Comparison of ENCODE assay signal across 11 cellular contexts in genomic region chr20:47350181-47350550, GRCh38. TPM values are rescaled to one million over a fixed set of nuclear protein-coding genes. Genes with fewer than 3 reads are reported as not detected.
DNase-seq lines count a peak whose midpoint lies in the region; ATAC-seq, FAIRE-seq and TF ChIP-seq lines count a peak whose summit lies in the region.
"Had no signal": no experiment of that assay in that cellular context is flagged by ENCODE, and none has a peak within 500 bp of the region (broad histone marks: within the 10 kb centered on the region; RNA-seq: fewer than 3 reads in every experiment).

No MANE protein-coding gene starts in this region.

- peaks cover 70 to 79% of the 10 kb centered on the region in 2 donors for H3K4me1 ChIP-seq in kidney (ENCODE audit: control insufficient read depth in 1 of 2, insufficient read depth in 1 of 2, low read depth in 1 of 2, low read length in 2 of 2)

- TF ChIP-seq CTCF in VCaP (conservative IDR thresholded peaks at IDR 0.05) (no peak), kidney (IDR thresholded peaks at IDR 0.05; ENCODE audit: borderline replicate concordance, extremely low read depth, insufficient read depth) (no peak)

- H3K27me3 Mint-ChIP-seq in activated T-cell treated with anti-CD3 and anti-CD28 coated beads, Interleukin-2, amount 50 U/mL, for 72 hours (ENCODE audit: low read depth), result no peaks in the 10 kb centered on the region

- intact Hi-C loops in kidney (cut with DNase I), result no loop called here

- FAIRE-seq in kidney (lab: Jason Lieb, UNC), result no peak

- H3K4me3 Mint-ChIP-seq in activated T-cell treated with anti-CD3 and anti-CD28 coated beads, Interleukin-2, amount 50 U/mL, for 72 hours, result no peak overlapping the region

- no peak overlapping the region for H3K27ac Mint-ChIP-seq in activated T-cell treated with anti-CD3 and anti-CD28 coated beads, Interleukin-2, amount 50 U/mL, for 72 hours

- DNase-seq in activated T-cell treated with anti-CD3 and anti-CD28 coated beads, Interleukin-2, amount 50 U/mL, for 72 hours, result no peak
- DNase-seq in activated T-cell treated with anti-CD3 and anti-CD28 coated beads for 4 hours (no peak), kidney (no peak), SHP77 (lab: John Stamatoyannopoulos, UW) (no peak), NCI-H446 treated with DMSO at 0.1 percent for 48 hours (lab: John Stamatoyannopoulos, UW) (no peak)
- DNase-seq: ACHN; activated CD4-positive, CD25-positive, alpha-beta regulatory T cell treated with anti-CD3 and anti-CD28 coated beads, Interleukin-2, amount 50 U/mL, for 72 hours; colonic mucosa had no signal

- peak overlapping the region in 1 of 2 donors; percentile 79 for H3K9ac ChIP-seq in kidney (ENCODE audit: low read length in 2 of 2)

- H3K9me3 ChIP-seq in kidney (ENCODE audit: control insufficient read depth in 1 of 2, low read length in 2 of 2), result no peaks in the 10 kb centered on the region
- H3K9me3 ChIP-seq: colonic mucosa had no signal

- H3K4me3 ChIP-seq in kidney (ENCODE audit: low read length in 2 of 2), result no peak overlapping the region
- H3K4me3 ChIP-seq: colonic mucosa had no signal

- no peaks in the 10 kb centered on the region for H3K9me3 Mint-ChIP-seq in activated T-cell treated with anti-CD3 and anti-CD28 coated beads, Interleukin-2, amount 50 U/mL, for 72 hours

- H3K36me3 ChIP-seq in kidney (ENCODE audit: control insufficient read depth in 1 of 2, insufficient read depth in 2 of 2, low read length in 2 of 2), result no peaks in the 10 kb centered on the region
- H3K36me3 ChIP-seq: colonic mucosa had no signal

- peaks cover 2 to 17% of the 10 kb centered on the region in 2 donors for H3K36me3 Mint-ChIP-seq in activated T-cell treated with anti-CD3 and anti-CD28 coated beads, Interleukin-2, amount 50 U/mL, for 72 hours (ENCODE audit: insufficient read depth in 2 of 2)

- ATAC-seq in activated T-cell treated with anti-CD3 and anti-CD28 coated beads, Interleukin-2, amount 50 U/mL, for 72 hours (replicated peaks in 1 of 2), result peak; percentile 38 to 52
- no peak for ATAC-seq in GM18861 (IDR thresholded peaks at IDR 0.05; ENCODE audit: unreplicated experiment)

- H3K27ac ChIP-seq in VCaP (peak overlapping the region; percentile 100), kidney (ENCODE audit: low read depth in 2 of 2, low read length in 2 of 2) (peak overlapping the region; percentile 89 to 100), temporal lobe (ENCODE audit: low read depth, low read length) (peak overlapping the region; percentile 100)

- H3K4me1 Mint-ChIP-seq in activated T-cell treated with anti-CD3 and anti-CD28 coated beads, Interleukin-2, amount 50 U/mL, for 72 hours (ENCODE audit: low read depth), result peaks cover 21% of the 10 kb centered on the region

RNA-seq across cellular contexts. Expression of gene ZMYND8, which starts 6.3 kb away (rescaled TPM):
- total RNA-seq in activated T-cell treated with anti-CD3 and anti-CD28 coated beads, Interleukin-2, amount 50 U/mL, for 72 hours, result 10 to 100 TPM; 34.3 to 40.1 TPM
- 37.5 TPM for total RNA-seq in kidney
- 10.5 TPM for polyA plus RNA-seq in kidney (ENCODE audit: insufficient read depth, low read depth, low replicate concordance)
- total RNA-seq in temporal lobe, result 32.2 TPM
